Comparison of ENCODE assay signal across 12 cellular contexts in genomic region chr7:5670173-5670933, GRCh38.
DNase-seq lines count a peak whose midpoint lies in the region; ATAC-seq, FAIRE-seq and TF ChIP-seq lines count a peak whose summit lies in the region.
"Had no signal": no experiment of that assay in that cellular context is flagged by ENCODE, and none has a peak within 500 bp of the region (broad histone marks: within the 10 kb centered on the region; RNA-seq: fewer than 3 reads in every experiment).

No MANE protein-coding gene starts in this region.

- FAIRE-seq in D721Med (lab: Jason Lieb, UNC), result no peak

- TF ChIP-seq CTCF in mucosa of descending colon (IDR thresholded peaks at IDR 0.05) (no peak), D721Med (IDR thresholded peaks at IDR 0.05; ENCODE audit: insufficient read depth, missing control alignments) (no peak)

- peak overlapping the region; percentile 1 for H3K27ac Mint-ChIP-seq in stimulated activated naive CD8-positive, alpha-beta T cell treated with anti-CD3 and anti-CD28 coated beads, Interleukin-15, Interleukin-2, amounts not matched to agents 100 ng/mL and 50 ng/mL, for 24 hours
- no peak overlapping the region for H3K27ac Mint-ChIP-seq in stimulated activated effector memory CD8-positive, alpha-beta T cell treated with anti-CD3 and anti-CD28 coated beads, Interleukin-12 subunit alpha, Interleukin-12 subunit beta, amount 100 ng/mL, for 72 hours
- no peak overlapping the region for H3K27ac Mint-ChIP-seq in activated T-helper 2 cell treated with anti-CD3 and anti-CD28 coated beads, Interferon-gamma antibody, Interleukin-2, Interleukin-4, amounts not matched to agents 10 μg/mL and 5 μg/mL and 100 μg/mL, durations not matched to agents 14 hours and 24 hours and 36 hours

- H3K4me1 Mint-ChIP-seq in stimulated activated naive CD8-positive, alpha-beta T cell treated with anti-CD3 and anti-CD28 coated beads, Interleukin-15, Interleukin-2, amounts not matched to agents 100 ng/mL and 50 ng/mL, for 24 hours (ENCODE audit: low read depth), result peaks cover 17% of the 10 kb centered on the region
- peaks cover 12% of the 10 kb centered on the region for H3K4me1 Mint-ChIP-seq in stimulated activated effector memory CD8-positive, alpha-beta T cell treated with anti-CD3 and anti-CD28 coated beads, Interleukin-12 subunit alpha, Interleukin-12 subunit beta, amount 100 ng/mL, for 72 hours
- peaks cover 13% of the 10 kb centered on the region for H3K4me1 Mint-ChIP-seq in activated T-helper 2 cell treated with anti-CD3 and anti-CD28 coated beads, Interferon-gamma antibody, Interleukin-2, Interleukin-4, amounts not matched to agents 10 μg/mL and 5 μg/mL and 100 μg/mL, durations not matched to agents 14 hours and 24 hours and 36 hours (ENCODE audit: low read depth)

- intact Hi-C loops in mucosa of descending colon (cut with DNase I, micrococcal nuclease), result loop anchor here in 1 of 2 donors (10.0 kb wide), 1 partner anchor 176 kb away; no protein-coding TSS in a partner anchor
- intact Hi-C loops in activated T-helper 2 cell treated with anti-CD3 and anti-CD28 coated beads, Interferon-gamma antibody, Interleukin-2, Interleukin-4, amounts not matched to agents 10 μg/mL and 5 μg/mL and 100 μg/mL, durations not matched to agents 14 hours and 24 hours and 36 hours (cut with micrococcal nuclease), result no loop called here

- H3K27me3 Mint-ChIP-seq in stimulated activated naive CD8-positive, alpha-beta T cell treated with anti-CD3 and anti-CD28 coated beads, Interleukin-15, Interleukin-2, amounts not matched to agents 100 ng/mL and 50 ng/mL, for 24 hours, result no peaks in the 10 kb centered on the region
- no peaks in the 10 kb centered on the region for H3K27me3 Mint-ChIP-seq in activated T-helper 2 cell treated with anti-CD3 and anti-CD28 coated beads, Interferon-gamma antibody, Interleukin-2, Interleukin-4, amounts not matched to agents 10 μg/mL and 5 μg/mL and 100 μg/mL, durations not matched to agents 14 hours and 24 hours and 36 hours (ENCODE audit: low read depth)

- H3K36me3 Mint-ChIP-seq in stimulated activated naive CD8-positive, alpha-beta T cell treated with anti-CD3 and anti-CD28 coated beads, Interleukin-15, Interleukin-2, amounts not matched to agents 100 ng/mL and 50 ng/mL, for 24 hours (ENCODE audit: low read depth), result peaks cover 25% of the 10 kb centered on the region
- H3K36me3 Mint-ChIP-seq in stimulated activated effector memory CD8-positive, alpha-beta T cell treated with anti-CD3 and anti-CD28 coated beads, Interleukin-12 subunit alpha, Interleukin-12 subunit beta, amount 100 ng/mL, for 72 hours, result peaks cover 52% of the 10 kb centered on the region
- H3K36me3 Mint-ChIP-seq in activated T-helper 2 cell treated with anti-CD3 and anti-CD28 coated beads, Interferon-gamma antibody, Interleukin-2, Interleukin-4, amounts not matched to agents 10 μg/mL and 5 μg/mL and 100 μg/mL, durations not matched to agents 14 hours and 24 hours and 36 hours (ENCODE audit: low read depth), result peaks cover 14% of the 10 kb centered on the region

- H3K4me3 Mint-ChIP-seq in stimulated activated naive CD8-positive, alpha-beta T cell treated with anti-CD3 and anti-CD28 coated beads, Interleukin-15, Interleukin-2, amounts not matched to agents 100 ng/mL and 50 ng/mL, for 24 hours, result no peak overlapping the region
- H3K4me3 Mint-ChIP-seq in stimulated activated effector memory CD8-positive, alpha-beta T cell treated with anti-CD3 and anti-CD28 coated beads, Interleukin-12 subunit alpha, Interleukin-12 subunit beta, amount 100 ng/mL, for 72 hours, result no peak overlapping the region
- no peak overlapping the region for H3K4me3 Mint-ChIP-seq in activated T-helper 2 cell treated with anti-CD3 and anti-CD28 coated beads, Interferon-gamma antibody, Interleukin-2, Interleukin-4, amounts not matched to agents 10 μg/mL and 5 μg/mL and 100 μg/mL, durations not matched to agents 14 hours and 24 hours and 36 hours (ENCODE audit: low read depth)

- no peaks in the 10 kb centered on the region for H3K36me3 ChIP-seq in mucosa of descending colon (ENCODE audit: low read depth)

- no peaks in the 10 kb centered on the region for H3K4me1 ChIP-seq in mucosa of descending colon (ENCODE audit: low read depth)

- no peaks in the 10 kb centered on the region for H3K9me3 Mint-ChIP-seq in stimulated activated naive CD8-positive, alpha-beta T cell treated with anti-CD3 and anti-CD28 coated beads, Interleukin-15, Interleukin-2, amounts not matched to agents 100 ng/mL and 50 ng/mL, for 24 hours
- no peaks in the 10 kb centered on the region for H3K9me3 Mint-ChIP-seq in stimulated activated effector memory CD8-positive, alpha-beta T cell treated with anti-CD3 and anti-CD28 coated beads, Interleukin-12 subunit alpha, Interleukin-12 subunit beta, amount 100 ng/mL, for 72 hours
- no peaks in the 10 kb centered on the region for H3K9me3 Mint-ChIP-seq in activated T-helper 2 cell treated with anti-CD3 and anti-CD28 coated beads, Interferon-gamma antibody, Interleukin-2, Interleukin-4, amounts not matched to agents 10 μg/mL and 5 μg/mL and 100 μg/mL, durations not matched to agents 14 hours and 24 hours and 36 hours

- H3K4me3 ChIP-seq in mucosa of descending colon, result no peak overlapping the region

- no peak for ATAC-seq in stimulated activated naive CD8-positive, alpha-beta T cell treated with anti-CD3 and anti-CD28 coated beads, Interleukin-15, Interleukin-2, amounts not matched to agents 100 U/mL and 50 U/mL, for 24 hours
- peak; percentile 26 for ATAC-seq in mucosa of descending colon
- no peak for ATAC-seq in stimulated activated effector memory CD8-positive, alpha-beta T cell treated with anti-CD3 and anti-CD28 coated beads, Interleukin-12 subunit alpha, Interleukin-12 subunit beta, amount 100 ng/mL, for 72 hours

- no peaks in the 10 kb centered on the region for H3K9me3 ChIP-seq in mucosa of descending colon

- no peak for DNase-seq in stimulated activated naive CD8-positive, alpha-beta T cell treated with anti-CD3 and anti-CD28 coated beads, Interleukin-15, Interleukin-2, amounts not matched to agents 100 U/mL and 50 U/mL, for 24 hours
- DNase-seq in amniotic epithelial cell (ENCODE audit: low read depth) (peak; percentile 61), mucosa of descending colon (no peak), D721Med (ENCODE audit: insufficient read length, low spot score) (no peak), inferior parietal cortex (ENCODE audit: extremely low spot score) (no peak)
- no peak for DNase-seq in stimulated activated effector memory CD8-positive, alpha-beta T cell treated with anti-CD3 and anti-CD28 coated beads, Interleukin-12 subunit alpha, Interleukin-12 subunit beta, amount 100 ng/mL, for 72 hours (ENCODE audit: low spot score in 2 of 2)
- DNase-seq in activated T-helper 2 cell treated with anti-CD3 and anti-CD28 coated beads, Interferon-gamma antibody, Interleukin-2, Interleukin-4, amounts not matched to agents 10 μg/mL and 5 μg/mL and 100 μg/mL, durations not matched to agents 14 hours and 24 hours and 36 hours (ENCODE audit: low spot score), result no peak
- DNase-seq: activated effector memory CD4-positive, alpha-beta T cell treated with anti-CD3 and anti-CD28 coated beads, Interleukin-2, amount 50 U/mL, for 16 hours; NCI-H2029; stimulated activated CD4-positive, alpha-beta T cell treated with anti-CD3 and anti-CD28 coated beads, Interleukin-2, amount 100 ng/mL, for 24 hours; T-helper 2 cell had no signal
